ENCODE assay signal across 8 cellular contexts in genomic region chr21:45439171-45439872, GRCh38. TPM values are rescaled to one million over a fixed set of nuclear protein-coding genes. Genes with fewer than 3 reads are reported as not detected.
DNase-seq lines count a peak whose midpoint lies in the region; ATAC-seq and TF ChIP-seq lines count a peak whose summit lies in the region.

No MANE protein-coding gene starts in this region.

- peak overlapping the region; percentile 70 for H3K4me2 ChIP-seq in mammary epithelial cell (ENCODE audit: insufficient read depth, low read depth, low read length)

- H4K20me1 ChIP-seq in mammary epithelial cell (ENCODE audit: insufficient read depth, low read length): peaks cover 3% of the 10 kb centered on the region

- no peaks in the 10 kb centered on the region for H3K9me3 ChIP-seq in mammary epithelial cell (replicated peaks; ENCODE audit: insufficient read depth, low read length)

- peaks cover 22% of the 10 kb centered on the region for H3K79me2 ChIP-seq in mammary epithelial cell (ENCODE audit: insufficient read depth, low read length)

- no peaks in the 10 kb centered on the region for H3K36me3 ChIP-seq in mammary epithelial cell (ENCODE audit: insufficient read depth, low read length)

- WGBS in mammary epithelial cell (ENCODE audit: low coverage, missing lambda C conversion rate): 19% methylated on average over 25 of the region's 58 CpGs

- H3K4me3 ChIP-seq in mammary epithelial cell (replicated peaks in 1 of 3; ENCODE audit: insufficient read depth in 1 of 3, low read depth in 2 of 3, low read length in 3 of 3): peak overlapping the region in 2 of 3 experiments; percentile 20 to 30

- peaks cover 7% of the 10 kb centered on the region for H3K4me1 ChIP-seq in mammary epithelial cell (ENCODE audit: insufficient read depth, low read length)

- H3K9ac ChIP-seq in mammary epithelial cell (ENCODE audit: insufficient read depth, low read length): peak overlapping the region; percentile 2

- peak overlapping the region; percentile 81 for H2AFZ ChIP-seq in mammary epithelial cell (ENCODE audit: low read depth, low read length)

- no peak overlapping the region for H3K27ac ChIP-seq in mammary epithelial cell (ENCODE audit: insufficient read depth, low read depth, low read length)

- in situ Hi-C loops in mammary epithelial cell (cut with MboI; ENCODE audit: low sequenced_read_pairs in 2 of 2): no loop called here

- TF ChIP-seq CTCF in GM20000 (IDR thresholded peaks at IDR 0.05; ENCODE audit: extremely low read depth, missing control alignments) (peak; percentile 93), mammary epithelial cell (conservative IDR thresholded peaks at IDR 0.05 in 1 of 2, IDR thresholded peaks at IDR 0.05 in 1 of 2; ENCODE audit: extremely low read depth in 1 of 2, insufficient read depth in 1 of 2, low read depth in 1 of 2, low read length in 2 of 2) (peak; percentile 79 to 96)

- CTCF ChIA-PET in mammary epithelial cell (lab: Charles Lee; ENCODE audit: low non-redundant PET): no interaction called here

- DNase-seq in Ammon's horn (ENCODE audit: low spot score) (peak; percentile 83), GM20000 (ENCODE audit: low spot score) (peak; percentile 97), NCI-H2107 treated with DMSO at 0.1 percent for 48 hours (lab: John Stamatoyannopoulos, UW; ENCODE audit: unreplicated experiment) (peak; percentile 54), mammary epithelial cell (peak; percentile 59), islet precursor cell (peak; percentile 82)
- DNase-seq in activated CD4-positive, CD25-positive, alpha-beta regulatory T cell (lab: John Stamatoyannopoulos, UW): peak; percentile 71 to 80 (median 74)
- peak; percentile 71 to 77 (median 76) for DNase-seq in stimulated activated CD4-positive, alpha-beta T cell treated with anti-CD3 and anti-CD28 coated beads, Interleukin-12 subunit alpha, Interleukin-12 subunit beta, amount 100 ng/mL, for 48 hours (ENCODE audit: low read depth in 2 of 3, low spot score in 1 of 3)

- intact Hi-C loops in mammary epithelial cell (cut with micrococcal nuclease): loop anchor here (1.0 to 5.0 kb wide), 6 partner anchors 31 to 483 kb away; no protein-coding TSS in a partner anchor

- no TSS peak for BruUV-seq in mammary epithelial cell (replicated peaks; lab: Mats Ljungman, UMichigan)

- ATAC-seq in GM19467 (IDR thresholded peaks at IDR 0.05; ENCODE audit: unreplicated experiment): no peak

- dilution Hi-C loops in mammary epithelial cell (cut with HindIII; ENCODE audit: low sequenced_read_pairs): no loop called here

- no peaks in the 10 kb centered on the region for H3K27me3 ChIP-seq in mammary epithelial cell (ENCODE audit: insufficient read depth, low read length)

RNA-seq across cellular contexts. Expression of gene COL18A1, which starts 34.4 kb away (rescaled TPM):
- 10 to 100 TPM; 45.6 to 79.7 TPM for total RNA-seq in mammary epithelial cell
- 27.3 TPM for polyA plus RNA-seq in mammary epithelial cell
- polyA minus RNA-seq in mammary epithelial cell: 7.5 TPM
